8 cellular contexts compared by ENCODE assay signal in the genomic region with DNA sequence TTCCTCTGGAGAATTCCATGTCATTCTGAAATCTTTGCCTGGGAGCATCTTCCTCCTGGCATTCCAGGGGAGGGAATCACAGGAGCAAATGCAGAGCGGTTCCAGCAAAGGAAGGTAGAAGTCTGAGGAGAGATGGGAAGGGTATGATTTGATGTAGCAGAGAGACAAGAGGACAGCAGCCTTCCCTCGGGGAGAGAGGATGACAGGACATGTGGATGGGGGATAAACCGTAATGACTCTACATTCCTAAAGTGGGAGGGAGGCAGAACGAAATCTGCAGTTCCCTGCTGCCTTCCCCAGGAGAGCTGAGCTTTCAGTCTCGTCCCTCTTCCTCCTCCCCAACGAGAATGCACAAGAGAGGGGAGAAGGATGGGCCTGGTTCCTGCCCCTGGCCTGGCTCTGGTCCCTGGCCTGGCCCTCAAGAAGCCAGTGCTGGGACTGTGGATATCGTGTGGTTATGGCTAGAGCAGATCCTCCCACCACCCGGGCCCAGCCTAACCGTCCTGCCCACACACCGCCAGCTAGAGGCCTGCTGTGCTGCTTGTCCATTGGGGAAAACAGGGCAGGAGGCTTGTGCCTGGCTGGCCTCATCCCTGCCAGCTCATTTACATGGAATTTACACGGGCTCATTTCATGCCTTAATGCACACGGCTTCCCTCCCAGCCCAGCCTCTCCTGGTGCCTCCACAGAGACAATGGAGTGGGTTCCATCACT. TPM values are rescaled to one million over a fixed set of nuclear protein-coding genes. Genes with fewer than 3 reads are reported as not detected.
A peak's percentile ranks its signal among the peaks of the same experiment; 100 is the strongest.
DNase-seq lines count a peak whose midpoint lies in the region; ATAC-seq and TF ChIP-seq lines count a peak whose summit lies in the region.

No MANE protein-coding gene starts in this region.

- no peaks in the 10 kb centered on the region for H3K9me3 Mint-ChIP-seq in chondrocyte (ENCODE audit: low read depth)

- no peaks in the 10 kb centered on the region for H3K36me3 Mint-ChIP-seq in chondrocyte (ENCODE audit: low read depth)

- intact Hi-C loops in Right ventricle myocardium inferior (cut with DNase I): no loop called here

- H3K27me3 ChIP-seq in MG63: no peaks in the 10 kb centered on the region

- peak overlapping the region; percentile 33 for H3K27ac Mint-ChIP-seq in chondrocyte (ENCODE audit: unreplicated experiment)

- H3K36me3 ChIP-seq in MG63: peaks cover 7% of the 10 kb centered on the region; the same call in 1 of the 2 replicates

- H3K4me1 Mint-ChIP-seq in chondrocyte (ENCODE audit: low read depth): peaks cover 23% of the 10 kb centered on the region

- H3K27me3 Mint-ChIP-seq in chondrocyte (ENCODE audit: low read depth): no peaks in the 10 kb centered on the region

- no peak overlapping the region for H3K4me3 Mint-ChIP-seq in chondrocyte (ENCODE audit: unreplicated experiment)

- TF ChIP-seq CTCF in chondrocyte (IDR thresholded peaks at IDR 0.05) (no peak), omental fat pad (IDR thresholded peaks at IDR 0.05) (no peak)

- H3K9me3 ChIP-seq in MG63: no peaks in the 10 kb centered on the region

- no peak overlapping the region for H3K4me3 ChIP-seq in MG63

- peak; percentile 98 for DNase-seq in EL
- peak; percentile 98 for DNase-seq in MG63
- DNase-seq in chondrocyte (ENCODE audit: low spot score): no peak
- no peak for DNase-seq in omental fat pad (ENCODE audit: low spot score)
- DNase-seq in Right ventricle myocardium inferior (ENCODE audit: missing footprints): no peak
- no peak for DNase-seq in NCI-H2196 (lab: John Stamatoyannopoulos, UW; ENCODE audit: unreplicated experiment)
- DNase-seq in activated effector memory CD4-positive, alpha-beta T cell treated with Interleukin-2 at 50 U/mL for 16 hours: no peak

- ATAC-seq in omental fat pad (ENCODE audit: low FRiP score) (peak; percentile 91), Right ventricle myocardium inferior (no peak), GM21786 (IDR thresholded peaks at IDR 0.05; ENCODE audit: unreplicated experiment) (no peak)

RNA-seq across cellular contexts. Expression of a gene that starts 26.6 kb away (rescaled TPM):
- 10.5 and 12.0 TPM in 2 replicates for total RNA-seq in MG63 (2014; rRNA removed; shearing (Covaris generic); ENCODE audit: low replicate concordance)
- total RNA-seq in chondrocyte (1.1 to 3.3 TPM (median 2.3 TPM) in 3 replicates), omental fat pad (1 to 10 TPM; 1.2 to 7.6 (median 3.4) TPM), Right ventricle myocardium inferior (1.6 TPM)

RNA-seq across cellular contexts. Expression of a gene that starts 39.7 kb away (rescaled TPM):
- 0.30 and 6.3 TPM in 2 replicates for total RNA-seq in MG63 (2014; rRNA removed; shearing (Covaris generic); ENCODE audit: low replicate concordance)
- total RNA-seq in chondrocyte (0.32 to 0.54 TPM in 2 of 3 replicates, not detected in the other), omental fat pad (1 to 10 TPM; 1.3 to 4.8 (median 1.4) TPM), Right ventricle myocardium inferior (0.24 TPM)

RNA-seq across cellular contexts. Expression of a gene that starts 53.8 kb away (rescaled TPM):
- 90.0 and 116 TPM in 2 replicates for total RNA-seq in MG63 (2014; rRNA removed; shearing (Covaris generic); ENCODE audit: low replicate concordance)
- total RNA-seq in chondrocyte (30.0 to 34.5 TPM (median 32.5 TPM) in 3 replicates), omental fat pad (10 to 100 TPM; 28.0 to 39.2 (median 34.8) TPM), Right ventricle myocardium inferior (47.7 TPM)

Comparison
In these comparisons a context has a peak if more than half of its experiments do, and no peak if none do; other contexts are left out.
1. DNase-seq: peak in EL (single experiment) and MG63 (single experiment); none in chondrocyte (single experiment), omental fat pad (single experiment), Right ventricle myocardium inferior (single experiment), NCI-H2196 (single experiment) and activated effector memory CD4-positive, alpha-beta T cell treated with Interleukin-2 at 50 U/mL for 16 hours (single experiment).